Comparison of ENCODE assay signal across 9 cellular contexts in genomic region chr1:202214089-202214843, GRCh38. TPM values are rescaled to one million over a fixed set of nuclear protein-coding genes. Genes with fewer than 3 reads are reported as not detected.
DNase-seq lines count a peak whose midpoint lies in the region; ATAC-seq lines count a peak whose summit lies in the region.
"Had no signal": no experiment of that assay in that cellular context is flagged by ENCODE, and none has a peak within 500 bp of the region (broad histone marks: within the 10 kb centered on the region; RNA-seq: fewer than 3 reads in every experiment).

No MANE protein-coding gene starts in this region.

- peaks cover 31% of the 10 kb centered on the region for H3K27me3 Mint-ChIP-seq in activated naive CD8-positive, alpha-beta T cell
- H3K27me3 Mint-ChIP-seq in activated T-helper 1 cell treated with anti-CD3 and anti-CD28 coated beads, Interleukin-12 subunit alpha, Interleukin-12 subunit beta, Interleukin-2, Interleukin-4 antibody, amounts not matched to agents 30 ng/mL and 10 ng/mL and 1 ng/mL, durations not matched to agents 14 hours and 24 hours and 36 hours (ENCODE audit: insufficient read depth) = peaks cover 45% of the 10 kb centered on the region

- intact Hi-C loops in activated T-helper 1 cell treated with anti-CD3 and anti-CD28 coated beads, Interleukin-12 subunit alpha, Interleukin-12 subunit beta, Interleukin-2, Interleukin-4 antibody, amounts not matched to agents 30 ng/mL and 10 ng/mL and 1 ng/mL, durations not matched to agents 14 hours and 24 hours and 36 hours (cut with micrococcal nuclease) = no loop called here

- peaks cover 3% of the 10 kb centered on the region for H3K36me3 Mint-ChIP-seq in activated naive CD8-positive, alpha-beta T cell
- no peaks in the 10 kb centered on the region for H3K36me3 Mint-ChIP-seq in activated T-helper 1 cell treated with anti-CD3 and anti-CD28 coated beads, Interleukin-12 subunit alpha, Interleukin-12 subunit beta, Interleukin-2, Interleukin-4 antibody, amounts not matched to agents 30 ng/mL and 10 ng/mL and 1 ng/mL, durations not matched to agents 14 hours and 24 hours and 36 hours (ENCODE audit: low read depth)

- H3K9me3 Mint-ChIP-seq in activated naive CD8-positive, alpha-beta T cell (ENCODE audit: low read depth) = no peaks in the 10 kb centered on the region
- H3K9me3 Mint-ChIP-seq in activated T-helper 1 cell treated with anti-CD3 and anti-CD28 coated beads, Interleukin-12 subunit alpha, Interleukin-12 subunit beta, Interleukin-2, Interleukin-4 antibody, amounts not matched to agents 30 ng/mL and 10 ng/mL and 1 ng/mL, durations not matched to agents 14 hours and 24 hours and 36 hours = no peaks in the 10 kb centered on the region

- H3K27me3 ChIP-seq in iPS-15b (ENCODE audit: control insufficient read depth, insufficient read depth, low read length) (peaks cover 31% of the 10 kb centered on the region), skeletal muscle satellite cell (ENCODE audit: control insufficient read depth, insufficient read depth, low read length) (peaks cover 88% of the 10 kb centered on the region)

- peak overlapping the region; percentile 76 for H3K4me3 Mint-ChIP-seq in activated naive CD8-positive, alpha-beta T cell
- H3K4me3 Mint-ChIP-seq in activated T-helper 1 cell treated with anti-CD3 and anti-CD28 coated beads, Interleukin-12 subunit alpha, Interleukin-12 subunit beta, Interleukin-2, Interleukin-4 antibody, amounts not matched to agents 30 ng/mL and 10 ng/mL and 1 ng/mL, durations not matched to agents 14 hours and 24 hours and 36 hours = no peak overlapping the region

- H3K36me3 ChIP-seq in iPS-15b (ENCODE audit: control insufficient read depth, insufficient read depth, low read length) (no peaks in the 10 kb centered on the region), skeletal muscle satellite cell (ENCODE audit: insufficient read depth, low read length) (no peaks in the 10 kb centered on the region)

- H3K4me1 Mint-ChIP-seq in activated naive CD8-positive, alpha-beta T cell (ENCODE audit: low read depth) = peaks cover 7% of the 10 kb centered on the region
- H3K4me1 Mint-ChIP-seq in activated T-helper 1 cell treated with anti-CD3 and anti-CD28 coated beads, Interleukin-12 subunit alpha, Interleukin-12 subunit beta, Interleukin-2, Interleukin-4 antibody, amounts not matched to agents 30 ng/mL and 10 ng/mL and 1 ng/mL, durations not matched to agents 14 hours and 24 hours and 36 hours (ENCODE audit: low read depth) = no peaks in the 10 kb centered on the region

- H3K9ac ChIP-seq in iPS-15b (ENCODE audit: low read depth, low read length) (no peak overlapping the region), skeletal muscle satellite cell (ENCODE audit: low read depth, low read length) (no peak overlapping the region)

- peak; percentile 80 for DNase-seq in DMS153 treated with DMSO at 0.1 percent for 48 hours (lab: John Stamatoyannopoulos, UW; ENCODE audit: unreplicated experiment)
- no peak for DNase-seq in DMS153 (lab: John Stamatoyannopoulos, UW)
- DNase-seq in SIG-M5 treated with dmso at 0.1 percent for 504 hours (lab: John Stamatoyannopoulos, UW; ENCODE audit: unreplicated experiment) = no peak
- no peak for DNase-seq in activated T-helper 1 cell treated with anti-CD3 and anti-CD28 coated beads, Interleukin-12 subunit alpha, Interleukin-12 subunit beta, Interleukin-2, Interleukin-4 antibody, amounts not matched to agents 30 ng/mL and 10 ng/mL and 1 ng/mL, durations not matched to agents 14 hours and 24 hours and 36 hours (ENCODE audit: low spot score)
- DNase-seq: stimulated activated CD4-positive, alpha-beta T cell treated with anti-CD3 and anti-CD28 coated beads, Interleukin-2, amount 100 ng/mL, for 48 hours had no signal

- peak overlapping the region; percentile 62 for H3K4me2 ChIP-seq in skeletal muscle satellite cell (ENCODE audit: low read length)

- H3K4me1 ChIP-seq in iPS-15b (ENCODE audit: control insufficient read depth, insufficient read depth, low read length) = peaks cover 3% of the 10 kb centered on the region
- no peaks in the 10 kb centered on the region for H3K4me1 ChIP-seq in skeletal muscle satellite cell (ENCODE audit: control insufficient read depth, insufficient read depth, low read length)

- H3K27ac Mint-ChIP-seq in activated naive CD8-positive, alpha-beta T cell = no peak overlapping the region
- H3K27ac Mint-ChIP-seq in activated T-helper 1 cell treated with anti-CD3 and anti-CD28 coated beads, Interleukin-12 subunit alpha, Interleukin-12 subunit beta, Interleukin-2, Interleukin-4 antibody, amounts not matched to agents 30 ng/mL and 10 ng/mL and 1 ng/mL, durations not matched to agents 14 hours and 24 hours and 36 hours = no peak overlapping the region

- ATAC-seq in GM18858 (IDR thresholded peaks at IDR 0.05; ENCODE audit: unreplicated experiment) = no peak

- H3K9me3 ChIP-seq in iPS-15b (ENCODE audit: control insufficient read depth, insufficient read depth, low read length) = no peaks in the 10 kb centered on the region
- H3K9me3 ChIP-seq in skeletal muscle satellite cell (replicated peaks; ENCODE audit: low read length) = no peaks in the 10 kb centered on the region

- peak overlapping the region; percentile 63 for H3K4me3 ChIP-seq in iPS-15b (ENCODE audit: low read depth, low read length)
- H3K4me3 ChIP-seq in skeletal muscle satellite cell (ENCODE audit: low read length) = peak overlapping the region; percentile 45

RNA-seq across cellular contexts. Expression of gene LGR6, which starts 20.7 kb away (rescaled TPM):
- not detected in 2 replicates for total RNA-seq in skeletal muscle satellite cell (2012; rRNA removed)
- not detected in 2 replicates for total RNA-seq in activated T-helper 1 cell treated with anti-CD3 and anti-CD28 coated beads, Interleukin-12 subunit alpha, Interleukin-12 subunit beta, Interleukin-2, Interleukin-4 antibody, amounts not matched to agents 30 ng/mL and 10 ng/mL and 1 ng/mL, durations not matched to agents 14 hours and 24 hours and 36 hours

RNA-seq across cellular contexts. Expression of gene PTPN7, which starts 53.9 kb away (rescaled TPM):
- total RNA-seq in skeletal muscle satellite cell (2012; rRNA removed) = not detected in 2 replicates
- 584 and 597 TPM in 2 replicates for total RNA-seq in activated T-helper 1 cell treated with anti-CD3 and anti-CD28 coated beads, Interleukin-12 subunit alpha, Interleukin-12 subunit beta, Interleukin-2, Interleukin-4 antibody, amounts not matched to agents 30 ng/mL and 10 ng/mL and 1 ng/mL, durations not matched to agents 14 hours and 24 hours and 36 hours
